ENCODE assay signal across 2 cellular contexts in the genomic region with DNA sequence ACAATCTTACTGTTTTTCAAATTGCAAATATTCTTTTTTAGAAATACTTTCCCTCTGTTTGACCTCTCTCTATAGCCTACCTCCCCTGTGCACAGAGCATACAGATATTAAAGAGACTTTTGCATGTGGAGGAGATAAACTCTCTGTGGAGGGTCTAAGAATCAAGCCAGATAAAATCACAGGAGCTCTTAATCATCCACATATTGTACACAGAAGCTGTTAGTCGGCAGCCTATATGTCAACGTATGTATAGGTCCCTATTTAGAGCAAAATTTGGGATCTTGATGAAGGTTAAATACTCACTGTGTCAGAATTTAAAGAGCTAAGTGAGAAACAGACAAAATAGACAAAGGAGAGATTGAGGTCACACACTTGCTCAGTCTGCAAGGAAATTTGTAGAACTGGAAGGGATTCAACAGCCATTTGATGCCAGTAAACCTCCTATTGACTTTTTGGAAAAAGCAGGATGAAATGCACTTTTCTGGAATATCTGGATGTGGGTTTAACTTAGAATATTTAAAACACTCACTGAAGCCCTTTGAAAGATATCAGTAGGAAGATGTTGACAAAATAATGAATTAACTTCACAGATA.
TF ChIP-seq lines count a peak whose summit lies in the region.

No MANE protein-coding gene starts in this region.

TF ChIP-seq in A549, 52 proteins besides CTCF, POLR2A, EP300 and RAD21:
- TF ChIP-seq CBX8 (IDR thresholded peaks at IDR 0.05), result no peak
- TF ChIP-seq RCOR1 (IDR thresholded peaks at IDR 0.05; ENCODE audit: low read depth, low read length), result no peak
- TF ChIP-seq, protein P1, sequence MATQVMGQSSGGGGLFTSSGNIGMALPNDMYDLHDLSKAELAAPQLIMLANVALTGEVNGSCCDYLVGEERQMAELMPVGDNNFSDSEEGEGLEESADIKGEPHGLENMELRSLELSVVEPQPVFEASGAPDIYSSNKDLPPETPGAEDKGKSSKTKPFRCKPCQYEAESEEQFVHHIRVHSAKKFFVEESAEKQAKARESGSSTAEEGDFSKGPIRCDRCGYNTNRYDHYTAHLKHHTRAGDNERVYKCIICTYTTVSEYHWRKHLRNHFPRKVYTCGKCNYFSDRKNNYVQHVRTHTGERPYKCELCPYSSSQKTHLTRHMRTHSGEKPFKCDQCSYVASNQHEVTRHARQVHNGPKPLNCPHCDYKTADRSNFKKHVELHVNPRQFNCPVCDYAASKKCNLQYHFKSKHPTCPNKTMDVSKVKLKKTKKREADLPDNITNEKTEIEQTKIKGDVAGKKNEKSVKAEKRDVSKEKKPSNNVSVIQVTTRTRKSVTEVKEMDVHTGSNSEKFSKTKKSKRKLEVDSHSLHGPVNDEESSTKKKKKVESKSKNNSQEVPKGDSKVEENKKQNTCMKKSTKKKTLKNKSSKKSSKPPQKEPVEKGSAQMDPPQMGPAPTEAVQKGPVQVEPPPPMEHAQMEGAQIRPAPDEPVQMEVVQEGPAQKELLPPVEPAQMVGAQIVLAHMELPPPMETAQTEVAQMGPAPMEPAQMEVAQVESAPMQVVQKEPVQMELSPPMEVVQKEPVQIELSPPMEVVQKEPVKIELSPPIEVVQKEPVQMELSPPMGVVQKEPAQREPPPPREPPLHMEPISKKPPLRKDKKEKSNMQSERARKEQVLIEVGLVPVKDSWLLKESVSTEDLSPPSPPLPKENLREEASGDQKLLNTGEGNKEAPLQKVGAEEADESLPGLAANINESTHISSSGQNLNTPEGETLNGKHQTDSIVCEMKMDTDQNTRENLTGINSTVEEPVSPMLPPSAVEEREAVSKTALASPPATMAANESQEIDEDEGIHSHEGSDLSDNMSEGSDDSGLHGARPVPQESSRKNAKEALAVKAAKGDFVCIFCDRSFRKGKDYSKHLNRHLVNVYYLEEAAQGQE (IDR thresholded peaks at IDR 0.05), result no peak
- TF ChIP-seq TFCP2L1 (CRISPR knock-in tag; IDR thresholded peaks at IDR 0.05), result no peak
- TF ChIP-seq EHMT2 (IDR thresholded peaks at IDR 0.05; ENCODE audit: low read depth), result no peak
- no peak for TF ChIP-seq CHD4 (IDR thresholded peaks at IDR 0.05; ENCODE audit: borderline replicate concordance)

TF ChIP-seq in IMR-90, 13 proteins besides CTCF, POLR2A, EP300 and RAD21:
- TF ChIP-seq NFE2L2 (IDR thresholded peaks at IDR 0.05; ENCODE audit: low read depth, low read length) (no peak), RFX5 (IDR thresholded peaks at IDR 0.05; ENCODE audit: low read depth, low read length) (no peak), MAZ (IDR thresholded peaks at IDR 0.05; ENCODE audit: borderline replicate concordance, low read depth, low read length) (no peak), CEBPB (IDR thresholded peaks at IDR 0.05; ENCODE audit: low read depth, low read length) (no peak), MXI1 (IDR thresholded peaks at IDR 0.05; ENCODE audit: borderline replicate concordance, low read depth, low read length) (no peak), RCOR1 (IDR thresholded peaks at IDR 0.05; ENCODE audit: insufficient replicate concordance, low read length) (no peak), CHD1 (IDR thresholded peaks at IDR 0.05; ENCODE audit: low read depth, low read length) (no peak), SMC3 (IDR thresholded peaks at IDR 0.05; ENCODE audit: low read depth, low read length) (no peak)
- TF ChIP-seq, protein P2, sequence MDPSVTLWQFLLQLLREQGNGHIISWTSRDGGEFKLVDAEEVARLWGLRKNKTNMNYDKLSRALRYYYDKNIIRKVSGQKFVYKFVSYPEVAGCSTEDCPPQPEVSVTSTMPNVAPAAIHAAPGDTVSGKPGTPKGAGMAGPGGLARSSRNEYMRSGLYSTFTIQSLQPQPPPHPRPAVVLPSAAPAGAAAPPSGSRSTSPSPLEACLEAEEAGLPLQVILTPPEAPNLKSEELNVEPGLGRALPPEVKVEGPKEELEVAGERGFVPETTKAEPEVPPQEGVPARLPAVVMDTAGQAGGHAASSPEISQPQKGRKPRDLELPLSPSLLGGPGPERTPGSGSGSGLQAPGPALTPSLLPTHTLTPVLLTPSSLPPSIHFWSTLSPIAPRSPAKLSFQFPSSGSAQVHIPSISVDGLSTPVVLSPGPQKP (IDR thresholded peaks at IDR 0.05; ENCODE audit: borderline replicate concordance, low read depth, low read length), result no peak
TF ChIP-seq in IMR-90: peak in this region for 0.
